In the genomic region with DNA sequence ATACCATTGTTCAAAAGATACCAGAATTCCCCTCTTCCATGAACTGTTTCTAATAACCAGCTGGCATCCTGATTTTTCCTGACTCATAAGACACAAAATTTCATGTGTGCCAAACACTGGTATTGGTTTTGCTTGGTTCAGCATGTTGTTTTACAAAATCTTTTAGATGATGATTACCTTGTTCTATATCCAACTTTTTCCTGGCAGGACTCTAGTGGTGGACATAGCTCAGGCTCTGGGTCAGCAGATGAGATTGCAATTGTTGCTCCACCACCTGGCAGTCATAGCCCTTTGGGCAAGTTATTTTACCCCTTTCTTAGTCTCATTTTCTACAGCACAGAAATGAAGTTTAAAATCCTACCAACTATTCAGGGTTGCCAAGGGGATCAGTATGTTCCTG, we compare ENCODE assay signal across 13 cellular contexts. TPM values are rescaled to one million over a fixed set of nuclear protein-coding genes. Genes with fewer than 3 reads are reported as not detected.
DNase-seq lines count a peak whose midpoint lies in the region; ATAC-seq, FAIRE-seq and TF ChIP-seq lines count a peak whose summit lies in the region.
"Had no signal": no experiment of that assay in that cellular context is flagged by ENCODE, and none has a peak within 500 bp of the region (broad histone marks: within the 10 kb centered on the region; RNA-seq: fewer than 3 reads in every experiment).

No MANE protein-coding gene starts in this region.

- ATAC-seq in natural killer cell = no peak
- ATAC-seq in mucosa of descending colon = no peak
- ATAC-seq: HCT116 had no signal

- no peaks in the 10 kb centered on the region for H3K9me3 Mint-ChIP-seq in natural killer cell

- TF ChIP-seq CTCF in coronary artery (IDR thresholded peaks at IDR 0.05) = no peak
- no peak for TF ChIP-seq CTCF in natural killer cell (IDR thresholded peaks at IDR 0.05)
- TF ChIP-seq CTCF in mucosa of descending colon (IDR thresholded peaks at IDR 0.05) = no peak

- H3K27ac ChIP-seq in BLaER1 (no peak overlapping the region), GM23248 (peak overlapping the region; percentile 51), coronary artery (peak overlapping the region; percentile 15 to 17)
- H3K27ac ChIP-seq: hepatocyte had no signal

- peaks cover 65 to 67% of the 10 kb centered on the region in 2 donors for H3K4me1 Mint-ChIP-seq in natural killer cell

- H3K4me2 ChIP-seq in BLaER1 = peak overlapping the region; percentile 93
- peak overlapping the region; percentile 74 for H3K4me2 ChIP-seq in GM23248 (ENCODE audit: unreplicated experiment)

- no peaks in the 10 kb centered on the region for H3K9me2 ChIP-seq in GM23248 (ENCODE audit: insufficient read depth)

- H3K36me3 Mint-ChIP-seq in natural killer cell = peaks cover 40% of the 10 kb centered on the region

- H3F3A ChIP-seq in GM23248 (ENCODE audit: insufficient read depth) = peaks cover 44% of the 10 kb centered on the region

- H3K4me1 ChIP-seq in BLaER1 (peaks cover 55% of the 10 kb centered on the region), GM23248 (ENCODE audit: insufficient read depth) (peaks cover 61% of the 10 kb centered on the region), mucosa of descending colon (ENCODE audit: low read depth) (peaks cover 16% of the 10 kb centered on the region)

- H4K20me1 ChIP-seq in BLaER1 = peaks cover 94% of the 10 kb centered on the region
- no peaks in the 10 kb centered on the region for H4K20me1 ChIP-seq in GM23248 (ENCODE audit: insufficient read depth)

- H3K27ac Mint-ChIP-seq in natural killer cell = peak overlapping the region; percentile 62 to 76

- H3K9ac ChIP-seq in BLaER1 (no peak overlapping the region), GM23248 (no peak overlapping the region)

- intact Hi-C loops in natural killer cell (cut with micrococcal nuclease) (no loop called here), mucosa of descending colon (cut with DNase I, micrococcal nuclease) (no loop called here)

- no peaks in the 10 kb centered on the region for H3K27me3 ChIP-seq in BLaER1
- no peaks in the 10 kb centered on the region for H3K27me3 ChIP-seq in GM23248 (replicated peaks; ENCODE audit: insufficient read depth)
- H3K27me3 ChIP-seq: hepatocyte, suprapubic skin had no signal

- in situ Hi-C loops in GM23248 (cut with MboI) = no loop called here

- DNase-seq in GM23248 (peak; percentile 78), coronary artery (ENCODE audit: low spot score) (no peak), natural killer cell (no peak), RCC 7860 (ENCODE audit: low spot score) (no peak), mucosa of descending colon (no peak)
- no peak for DNase-seq in activated CD8-positive, alpha-beta memory T cell treated with anti-CD3 and anti-CD28 coated beads, Interleukin-2, amount 50 U/mL, for 4 hours
- DNase-seq: mesendoderm, NCI-H1694 treated with DMSO at 0.1 percent for 48 hours, NCI-H82 had no signal

- H3K9me3 ChIP-seq in BLaER1 (no peaks in the 10 kb centered on the region), GM23248 (ENCODE audit: low read depth) (no peaks in the 10 kb centered on the region), mucosa of descending colon (no peaks in the 10 kb centered on the region)
- H3K9me3 ChIP-seq: suprapubic skin had no signal

- no peak for FAIRE-seq in RCC 7860 (lab: Jason Lieb, UNC)

- no peaks in the 10 kb centered on the region for H3K27me3 Mint-ChIP-seq in natural killer cell (ENCODE audit: low read depth in 2 of 2)

- H3K4me3 ChIP-seq in BLaER1 (no peak overlapping the region), GM23248 (peak overlapping the region; percentile 22; the same call in 1 of the 2 replicates), coronary artery (peak overlapping the region; percentile 25), mucosa of descending colon (no peak overlapping the region)
- H3K4me3 ChIP-seq: hepatocyte, suprapubic skin had no signal

- H2AFZ ChIP-seq in GM23248 = no peak overlapping the region
- H2AFZ ChIP-seq: hepatocyte had no signal

- H3K4me3 Mint-ChIP-seq in natural killer cell = peak overlapping the region; percentile 52

- H3K36me3 ChIP-seq in BLaER1 = peaks cover 94% of the 10 kb centered on the region
- peaks cover 38% of the 10 kb centered on the region for H3K36me3 ChIP-seq in GM23248 (ENCODE audit: low read depth)
- H3K36me3 ChIP-seq in mucosa of descending colon (ENCODE audit: low read depth) = peaks cover 17% of the 10 kb centered on the region

- H3K79me2 ChIP-seq in GM23248 (ENCODE audit: insufficient read depth) = peaks cover 41% of the 10 kb centered on the region

RNA-seq across cellular contexts. Expression of gene TRIM38, which starts 6.2 kb away (rescaled TPM):
- total RNA-seq in GM23248 (2014; rRNA removed; shearing (Covaris generic)) = 5.9 and 7.6 TPM in 2 replicates
- polyA plus RNA-seq in GM23248 (2016; fragmentation: Nextera tagmentation; extraction: Ambion mirVana) = 6.5 and 7.3 TPM in 2 replicates
- total RNA-seq in natural killer cell (10 to 100 TPM; 25.5 to 30.5 (median 27.1) TPM), mucosa of descending colon (10 to 100 TPM; 11.4 to 15.8 (median 12.6) TPM)

RNA-seq across cellular contexts. Expression of gene SLC17A2, which starts 38.3 kb away (rescaled TPM):
- total RNA-seq in GM23248 (2014; rRNA removed; shearing (Covaris generic)) = not detected in 2 replicates
- polyA plus RNA-seq in GM23248 (2016; fragmentation: Nextera tagmentation; extraction: Ambion mirVana) = not detected in 2 replicates
- total RNA-seq in natural killer cell = not detected
- not detected for total RNA-seq in mucosa of descending colon
- total RNA-seq: suprapubic skin had no signal

Comparison
In these comparisons a context has a peak if more than half of its experiments do, and no peak if none do; other contexts are left out.
1. H3K4me3 ChIP-seq: peak in GM23248 (single experiment) and coronary artery (single experiment); none in BLaER1 (single experiment) and mucosa of descending colon (single experiment).